ENCODE assay signal across 34 cellular contexts in genomic region chr2:33186937-33187336, GRCh38.
"Had no signal": no experiment of that assay in that cellular context is flagged by ENCODE, and none has a peak within 500 bp of the region (broad histone marks: within the 10 kb centered on the region; RNA-seq: fewer than 3 reads in every experiment).

No MANE protein-coding gene starts in this region.

- H3K4me3 Mint-ChIP-seq: activated CD4-positive, alpha-beta memory T cell treated with anti-CD3 and anti-CD28 coated beads, Interleukin-2, amount 10 ng/mL, durations not matched to agents 7 days and 5 days; activated CD8-positive, alpha-beta memory T cell treated with anti-CD3 and anti-CD28 coated beads, Interleukin-2, amount 10 ng/mL, durations not matched to agents 7 days and 5 days; activated naive CD8-positive, alpha-beta T cell treated with anti-CD3 and anti-CD28 coated beads for 36 hours had no signal

- H3K9me3 Mint-ChIP-seq: activated CD4-positive, alpha-beta memory T cell treated with anti-CD3 and anti-CD28 coated beads, Interleukin-2, amount 10 ng/mL, durations not matched to agents 7 days and 5 days; activated naive CD8-positive, alpha-beta T cell treated with anti-CD3 and anti-CD28 coated beads for 36 hours had no signal

- ATAC-seq: activated CD8-positive, alpha-beta memory T cell treated with anti-CD3 and anti-CD28 coated beads, Interleukin-2, amount 10 ng/mL, durations not matched to agents 7 days and 5 days; body of pancreas; K562; Panc1 had no signal

- H3K27ac ChIP-seq: body of pancreas, breast epithelium, SJSA1, WERI-Rb-1 had no signal

- H3K27ac Mint-ChIP-seq: activated CD4-positive, alpha-beta memory T cell treated with anti-CD3 and anti-CD28 coated beads, Interleukin-2, amount 10 ng/mL, durations not matched to agents 7 days and 5 days; activated CD8-positive, alpha-beta memory T cell treated with anti-CD3 and anti-CD28 coated beads, Interleukin-2, amount 10 ng/mL, durations not matched to agents 7 days and 5 days; activated naive CD8-positive, alpha-beta T cell treated with anti-CD3 and anti-CD28 coated beads for 36 hours had no signal

- H3K27me3 Mint-ChIP-seq: activated naive CD8-positive, alpha-beta T cell treated with anti-CD3 and anti-CD28 coated beads for 36 hours had no signal

- H3K4me1 ChIP-seq: body of pancreas, breast epithelium, SJSA1 had no signal

- H3K4me1 Mint-ChIP-seq: activated CD4-positive, alpha-beta memory T cell treated with anti-CD3 and anti-CD28 coated beads, Interleukin-2, amount 10 ng/mL, durations not matched to agents 7 days and 5 days; activated CD8-positive, alpha-beta memory T cell treated with anti-CD3 and anti-CD28 coated beads, Interleukin-2, amount 10 ng/mL, durations not matched to agents 7 days and 5 days; activated naive CD8-positive, alpha-beta T cell treated with anti-CD3 and anti-CD28 coated beads for 36 hours had no signal

- H3K9me3 ChIP-seq: body of pancreas, breast epithelium, SJSA1 had no signal

- H3K4me3 ChIP-seq: body of pancreas, breast epithelium, K562, SJSA1 had no signal

- H3K36me3 ChIP-seq: breast epithelium, SJSA1, WERI-Rb-1 had no signal

- H3K27me3 ChIP-seq: body of pancreas, breast epithelium, SJSA1 had no signal

- DNase-seq: activated CD4-positive, alpha-beta memory T cell treated with anti-CD3 and anti-CD28 coated beads, Interleukin-2, amount 10 ng/mL, durations not matched to agents 7 days and 5 days; activated CD4-positive, alpha-beta T cell treated with anti-CD3 and anti-CD28 coated beads for 1 hour; activated CD4-positive, alpha-beta T cell treated with anti-CD3 and anti-CD28 coated beads for 48 hours; activated CD4-positive, CD25-positive, alpha-beta regulatory T cell; activated CD8-positive, alpha-beta memory T cell treated with anti-CD3 and anti-CD28 coated beads for 24 hours; activated CD8-positive, alpha-beta memory T cell treated with anti-CD3 and anti-CD28 coated beads, Interleukin-2, amount 10 ng/mL, durations not matched to agents 7 days and 5 days; activated CD8-positive, alpha-beta memory T cell treated with anti-CD3 and anti-CD28 coated beads, Interleukin-2, amount 50 U/mL, for 48 hours; activated effector memory CD4-positive, alpha-beta T cell treated with Interleukin-2 at 50 U/mL for 16 hours; activated naive CD4-positive, alpha-beta T cell treated with anti-CD3 and anti-CD28 coated beads, Interleukin-2, amount 50 U/mL, for 16 hours; activated naive CD8-positive, alpha-beta T cell treated with anti-CD3 and anti-CD28 coated beads for 36 hours; activated T-cell treated with anti-CD3 and anti-CD28 coated beads, Interleukin-2, amount 50 U/mL, for 48 hours; amniotic stem cell; body of pancreas; caudate nucleus; Karpas-422; NCI-H1105; NCI-H1417 treated with DMSO at 0.1 percent for 48 hours; NCI-H187 treated with DMSO at 0.1 percent for 48 hours; NCI-H2081; NCI-H226; NCI-H446 treated with DMSO at 0.1 percent for 48 hours; NCI-H524; NCI-H69; NCI-H82; SHP77 treated with DMSO at 0.1 percent for 48 hours; SW 1271; T-helper 1 cell; T-helper 2 cell; T-helper 9 cell; WERI-Rb-1 had no signal

- H3K36me3 Mint-ChIP-seq: activated CD8-positive, alpha-beta memory T cell treated with anti-CD3 and anti-CD28 coated beads, Interleukin-2, amount 10 ng/mL, durations not matched to agents 7 days and 5 days; activated naive CD8-positive, alpha-beta T cell treated with anti-CD3 and anti-CD28 coated beads for 36 hours had no signal
